ENCODE assay signal across 9 cellular contexts in genomic region chr16:89410794-89411309, GRCh38.
DNase-seq lines count a peak whose midpoint lies in the region; ATAC-seq lines count a peak whose summit lies in the region.
"Had no signal": no experiment of that assay in that cellular context is flagged by ENCODE, and none has a peak within 500 bp of the region (broad histone marks: within the 10 kb centered on the region; RNA-seq: fewer than 3 reads in every experiment).

No MANE protein-coding gene starts in this region.

- ATAC-seq in naive thymus-derived CD8-positive, alpha-beta T cell, result peak; percentile 13 to 16
- no peak for ATAC-seq in GM18867 (IDR thresholded peaks at IDR 0.05; ENCODE audit: unreplicated experiment)

- H3K27me3 Mint-ChIP-seq in naive thymus-derived CD8-positive, alpha-beta T cell, result no peaks in the 10 kb centered on the region

- no peaks in the 10 kb centered on the region for H3K27me3 ChIP-seq in SJSA1 (replicated peaks)

- H3K4me1 ChIP-seq in SJSA1 (replicated peaks), result peaks cover 17% of the 10 kb centered on the region

- no peaks in the 10 kb centered on the region for H3K9me3 ChIP-seq in SJSA1 (replicated peaks)

- POLR2A ChIA-PET in naive thymus-derived CD8-positive, alpha-beta T cell (lab: Charles Lee), result interaction anchor here (0.8 to 1.3 kb wide), 6 partner anchors 21 to 96 kb away, joined by 3 to 5 read pairs (median 3); no protein-coding TSS in a partner anchor

- H3K27ac Mint-ChIP-seq in naive thymus-derived CD8-positive, alpha-beta T cell, result peak overlapping the region; percentile 83 to 98 (median 93)

- no peak overlapping the region for H3K4me3 ChIP-seq in SJSA1

- DNase-seq in GM03348 (ENCODE audit: low spot score), result peak; percentile 79
- DNase-seq in SJSA1 (ENCODE audit: low read depth in 1 of 2, low spot score in 2 of 2), result peak; percentile 60 to 66
- DNase-seq in epidermal melanocyte (ENCODE audit: insufficient read length, low spot score), result peak; percentile 56
- DNase-seq in naive thymus-derived CD8-positive, alpha-beta T cell, result peak in 6 of 10 donors; percentile 25 to 70 (median 48)
- DNase-seq in NCI-H1436 treated with DMSO at 0.1 percent for 48 hours (lab: John Stamatoyannopoulos, UW), result no peak
- no peak for DNase-seq in DMS79 (lab: John Stamatoyannopoulos, UW)
- DNase-seq in activated CD8-positive, alpha-beta memory T cell treated with anti-CD3 and anti-CD28 coated beads for 24 hours, result no peak

- peaks cover under 1% of the 10 kb centered on the region; the same call in 1 of the 2 replicates for H3K36me3 ChIP-seq in SJSA1

- H3K4me3 Mint-ChIP-seq in naive thymus-derived CD8-positive, alpha-beta T cell, result peak overlapping the region; percentile 43 to 84 (median 74)

- H3K27ac ChIP-seq in SJSA1, result no peak overlapping the region
- H3K27ac ChIP-seq: parathyroid adenoma had no signal

- no peaks in the 10 kb centered on the region for H3K9me3 Mint-ChIP-seq in naive thymus-derived CD8-positive, alpha-beta T cell

- peaks cover 0 to 8% (median under 1%) of the 10 kb centered on the region in 3 donors for H3K36me3 Mint-ChIP-seq in naive thymus-derived CD8-positive, alpha-beta T cell

- H3K4me1 Mint-ChIP-seq in naive thymus-derived CD8-positive, alpha-beta T cell, result peaks cover 47 to 89% (median 88%) of the 10 kb centered on the region in 4 donors

Comparison
In these comparisons a context has a peak if more than half of its experiments do, and no peak if none do; other contexts are left out.
1. DNase-seq: peak in GM03348 (single experiment), SJSA1 (2 of 2), epidermal melanocyte (single experiment) and naive thymus-derived CD8-positive, alpha-beta T cell (6 of 10); none in NCI-H1436 treated with DMSO at 0.1 percent for 48 hours (single experiment), DMS79 (single experiment) and activated CD8-positive, alpha-beta memory T cell treated with anti-CD3 and anti-CD28 coated beads for 24 hours (single experiment).